1 cellular context compared by ENCODE assay signal in genomic region chr5:151870820-151871219, GRCh38.
TF ChIP-seq lines count a peak whose summit lies in the region.

No MANE protein-coding gene starts in this region.

TF ChIP-seq in HepG2, 621 proteins besides CTCF, POLR2A, EP300 and RAD21:
- TF ChIP-seq ZNF800 (CRISPR knock-in tag; IDR thresholded peaks at IDR 0.05) (no peak), KAT8 (CRISPR knock-in tag; IDR thresholded peaks at IDR 0.05) (no peak), ZBTB3 (CRISPR knock-in tag; IDR thresholded peaks at IDR 0.05; ENCODE audit: borderline replicate concordance, low read depth) (no peak), HNF1A (IDR thresholded peaks at IDR 0.05; ENCODE audit: low read depth) (no peak), HNF1A (CRISPR knock-in tag; IDR thresholded peaks at IDR 0.05; ENCODE audit: borderline replicate concordance) (no peak), MYC (CRISPR knock-in tag; IDR thresholded peaks at IDR 0.05; ENCODE audit: borderline replicate concordance) (no peak), KLF12 (CRISPR knock-in tag; IDR thresholded peaks at IDR 0.05; ENCODE audit: borderline replicate concordance) (no peak), ZNF33A (CRISPR knock-in tag; IDR thresholded peaks at IDR 0.05; ENCODE audit: borderline replicate concordance) (no peak), ZEB1 (IDR thresholded peaks at IDR 0.05; ENCODE audit: insufficient replicate concordance, low read depth) (no peak), HNRNPL (IDR thresholded peaks at IDR 0.05; ENCODE audit: low read depth, low read length) (no peak), ZNF891 (CRISPR knock-in tag; IDR thresholded peaks at IDR 0.05) (no peak)
